In genomic region chr17:6492892-6493674, GRCh38 we compare ENCODE assay signal across 21 cellular contexts. TPM values are rescaled to one million over a fixed set of nuclear protein-coding genes. Genes with fewer than 3 reads are reported as not detected.
DNase-seq lines count a peak whose midpoint lies in the region; ATAC-seq, FAIRE-seq and TF ChIP-seq lines count a peak whose summit lies in the region.
"Had no signal": no experiment of that assay in that cellular context is flagged by ENCODE, and none has a peak within 500 bp of the region (broad histone marks: within the 10 kb centered on the region; RNA-seq: fewer than 3 reads in every experiment).

No MANE protein-coding gene starts in this region.

- no peaks in the 10 kb centered on the region for H3K9me3 ChIP-seq in kidney (ENCODE audit: control insufficient read depth in 1 of 2, low read length in 2 of 2)
- H3K9me3 ChIP-seq in upper lobe of right lung: no peaks in the 10 kb centered on the region
- H3K9me3 ChIP-seq: gastrocnemius medialis, uterus had no signal

- H3K27me3 ChIP-seq in upper lobe of right lung: no peaks in the 10 kb centered on the region
- H3K27me3 ChIP-seq: uterus had no signal

- H3K27ac ChIP-seq in kidney (ENCODE audit: low read depth in 2 of 2, low read length in 2 of 2) (peak overlapping the region in 1 of 2 donors; percentile 63), upper lobe of right lung (no peak overlapping the region)
- H3K27ac ChIP-seq: gastrocnemius medialis, uterus had no signal

- no peak for DNase-seq in activated T-cell treated with anti-CD3 and anti-CD28 coated beads, Interleukin-2, amount 50 U/mL, for 72 hours
- DNase-seq in activated T-cell treated with anti-CD3 and anti-CD28 coated beads, Interleukin-2, amount 50 U/mL, for 4 hours: no peak
- DNase-seq in SK-MEL-5 (ENCODE audit: low read depth, low spot score) (peak; percentile 21), kidney (peak; percentile 12), upper lobe of right lung (peak; percentile 30), mucosa of gallbladder (ENCODE audit: low spot score) (no peak), dedifferentiated amniotic fluid mesenchymal stem cell (ENCODE audit: extremely low spot score) (no peak), HUDEP-2 (lab: John Stamatoyannopoulos, UW; ENCODE audit: unreplicated experiment in 76 of 76) (no peak)
- DNase-seq: activated CD4-positive, alpha-beta memory T cell treated with anti-CD3 and anti-CD28 coated beads for 36 hours; CD8-positive, alpha-beta memory T cell; immature natural killer cell; mesenchymal stem cell; NCI-H187 treated with DMSO at 0.1 percent for 48 hours; NCI-H524 treated with DMSO at 0.1 percent for 48 hours; PC-3; stimulated activated naive CD8-positive, alpha-beta T cell treated with anti-CD3 and anti-CD28 coated beads, Interleukin-15, amount 100 ng/mL, for 72 hours had no signal

- no peaks in the 10 kb centered on the region for H3K36me3 ChIP-seq in kidney (ENCODE audit: control insufficient read depth in 1 of 2, insufficient read depth in 2 of 2, low read length in 2 of 2)
- H3K36me3 ChIP-seq in upper lobe of right lung: no peaks in the 10 kb centered on the region
- H3K36me3 ChIP-seq: gastrocnemius medialis, uterus had no signal

- H3K36me3 Mint-ChIP-seq in activated T-cell treated with anti-CD3 and anti-CD28 coated beads, Interleukin-2, amount 50 U/mL, for 72 hours (ENCODE audit: insufficient read depth in 2 of 2): no peaks in the 10 kb centered on the region
- H3K36me3 Mint-ChIP-seq in activated T-cell treated with anti-CD3 and anti-CD28 coated beads, Interleukin-2, amount 50 U/mL, for 4 hours (ENCODE audit: insufficient read depth): no peaks in the 10 kb centered on the region
- H3K36me3 Mint-ChIP-seq: activated CD4-positive, alpha-beta memory T cell treated with anti-CD3 and anti-CD28 coated beads for 36 hours; CD8-positive, alpha-beta memory T cell; immature natural killer cell had no signal

- no peak overlapping the region for H3K4me3 Mint-ChIP-seq in activated T-cell treated with anti-CD3 and anti-CD28 coated beads, Interleukin-2, amount 50 U/mL, for 72 hours
- H3K4me3 Mint-ChIP-seq in activated T-cell treated with anti-CD3 and anti-CD28 coated beads, Interleukin-2, amount 50 U/mL, for 4 hours: no peak overlapping the region
- H3K4me3 Mint-ChIP-seq: activated CD4-positive, alpha-beta memory T cell treated with anti-CD3 and anti-CD28 coated beads for 36 hours; CD8-positive, alpha-beta memory T cell; immature natural killer cell; stimulated activated naive CD8-positive, alpha-beta T cell treated with anti-CD3 and anti-CD28 coated beads, Interleukin-15, amount 100 ng/mL, for 72 hours had no signal

- intact Hi-C loops in kidney (cut with DNase I) (no loop called here), upper lobe of right lung (cut with DNase I) (no loop called here)

- no peak overlapping the region for H3K9ac ChIP-seq in kidney (ENCODE audit: low read length in 2 of 2)

- no peak overlapping the region for H3K27ac Mint-ChIP-seq in activated T-cell treated with anti-CD3 and anti-CD28 coated beads, Interleukin-2, amount 50 U/mL, for 72 hours
- H3K27ac Mint-ChIP-seq: activated CD4-positive, alpha-beta memory T cell treated with anti-CD3 and anti-CD28 coated beads for 36 hours; stimulated activated naive CD8-positive, alpha-beta T cell treated with anti-CD3 and anti-CD28 coated beads, Interleukin-15, amount 100 ng/mL, for 72 hours had no signal

- H3K4me3 ChIP-seq in kidney (ENCODE audit: low read length in 2 of 2) (no peak overlapping the region), upper lobe of right lung (no peak overlapping the region)
- H3K4me3 ChIP-seq: gastrocnemius medialis, uterus had no signal

- H3K4me1 Mint-ChIP-seq in activated T-cell treated with anti-CD3 and anti-CD28 coated beads, Interleukin-2, amount 50 U/mL, for 72 hours (ENCODE audit: low read depth): peaks cover 20% of the 10 kb centered on the region
- peaks cover 15% of the 10 kb centered on the region for H3K4me1 Mint-ChIP-seq in activated T-cell treated with anti-CD3 and anti-CD28 coated beads, Interleukin-2, amount 50 U/mL, for 4 hours (ENCODE audit: low read depth)

- TF ChIP-seq CTCF in kidney (IDR thresholded peaks at IDR 0.05; ENCODE audit: borderline replicate concordance, extremely low read depth, insufficient read depth) (no peak), upper lobe of right lung (IDR thresholded peaks at IDR 0.05) (no peak)

- H3K9me3 Mint-ChIP-seq in activated T-cell treated with anti-CD3 and anti-CD28 coated beads, Interleukin-2, amount 50 U/mL, for 72 hours: no peaks in the 10 kb centered on the region
- H3K9me3 Mint-ChIP-seq in activated T-cell treated with anti-CD3 and anti-CD28 coated beads, Interleukin-2, amount 50 U/mL, for 4 hours: no peaks in the 10 kb centered on the region
- H3K9me3 Mint-ChIP-seq: activated CD4-positive, alpha-beta memory T cell treated with anti-CD3 and anti-CD28 coated beads for 36 hours; CD8-positive, alpha-beta memory T cell; immature natural killer cell; stimulated activated naive CD8-positive, alpha-beta T cell treated with anti-CD3 and anti-CD28 coated beads, Interleukin-15, amount 100 ng/mL, for 72 hours had no signal

- in situ Hi-C loops in SK-MEL-5 (cut with HindIII; ENCODE audit: low pct_unique_long_range_greater_than_20kb, low sequenced_read_pairs): no loop called here

- H3K4me1 ChIP-seq in kidney (ENCODE audit: control insufficient read depth in 1 of 2, insufficient read depth in 1 of 2, low read depth in 1 of 2, low read length in 2 of 2): peaks cover 4 to 35% of the 10 kb centered on the region in 2 donors
- H3K4me1 ChIP-seq in upper lobe of right lung: peaks cover 2% of the 10 kb centered on the region
- H3K4me1 ChIP-seq: uterus had no signal

- FAIRE-seq in kidney (lab: Jason Lieb, UNC): no peak
- FAIRE-seq: H54, HTR-8/SVneo had no signal

- no peaks in the 10 kb centered on the region for H3K27me3 Mint-ChIP-seq in activated T-cell treated with anti-CD3 and anti-CD28 coated beads, Interleukin-2, amount 50 U/mL, for 72 hours (ENCODE audit: low read depth)
- H3K27me3 Mint-ChIP-seq in activated T-cell treated with anti-CD3 and anti-CD28 coated beads, Interleukin-2, amount 50 U/mL, for 4 hours (ENCODE audit: low read depth): peaks cover 11% of the 10 kb centered on the region
- H3K27me3 Mint-ChIP-seq: stimulated activated naive CD8-positive, alpha-beta T cell treated with anti-CD3 and anti-CD28 coated beads, Interleukin-15, amount 100 ng/mL, for 72 hours had no signal

- peak; percentile 34 to 35 for ATAC-seq in activated T-cell treated with anti-CD3 and anti-CD28 coated beads, Interleukin-2, amount 50 U/mL, for 72 hours (replicated peaks in 1 of 2)
- no peak for ATAC-seq in activated T-cell treated with anti-CD3 and anti-CD28 coated beads, Interleukin-2, amount 50 U/mL, for 4 hours
- ATAC-seq in upper lobe of right lung: no peak
- ATAC-seq: gastrocnemius medialis; PC-3; stimulated activated naive CD8-positive, alpha-beta T cell treated with anti-CD3 and anti-CD28 coated beads, Interleukin-15, amount 100 ng/mL, for 72 hours had no signal

RNA-seq across cellular contexts. Expression of gene PIMREG, which starts 48.8 kb away (rescaled TPM):
- 1 to 10 TPM; 6.6 to 7.3 TPM for total RNA-seq in activated T-cell treated with anti-CD3 and anti-CD28 coated beads, Interleukin-2, amount 50 U/mL, for 72 hours
- total RNA-seq in activated T-cell treated with anti-CD3 and anti-CD28 coated beads, Interleukin-2, amount 50 U/mL, for 4 hours: 1 to 10 TPM in 2 of 3 donors, under 1 TPM in 1; 0.82 to 1.9 (median 1.7) TPM
- total RNA-seq in SK-MEL-5 (2014; rRNA removed; shearing (Covaris generic)): 23.2 and 24.6 TPM in 2 replicates
- 30.4 and 37.0 TPM in 2 replicates for polyA plus RNA-seq in SK-MEL-5 (2015; cell fraction: cytosol; rRNA removed)
- polyA plus RNA-seq in SK-MEL-5 (2015; cell fraction: nucleus; rRNA removed): 13.8 and 20.1 TPM in 2 replicates
- total RNA-seq in kidney (1.7 TPM), upper lobe of right lung (0.26 TPM), mucosa of gallbladder (1.4 TPM)
- polyA plus RNA-seq in kidney (ENCODE audit: insufficient read depth, low read depth, low replicate concordance): not detected
- polyA plus RNA-seq: CD8-positive, alpha-beta memory T cell had no signal

RNA-seq across cellular contexts. Expression of gene AIPL1, which starts 58.2 kb away (rescaled TPM):
- total RNA-seq in activated T-cell treated with anti-CD3 and anti-CD28 coated beads, Interleukin-2, amount 50 U/mL, for 72 hours: not detected
- total RNA-seq in activated T-cell treated with anti-CD3 and anti-CD28 coated beads, Interleukin-2, amount 50 U/mL, for 4 hours: not detected
- total RNA-seq in SK-MEL-5 (2014; rRNA removed; shearing (Covaris generic)): not detected in 2 replicates
- not detected in 2 replicates for polyA plus RNA-seq in SK-MEL-5 (2015; cell fraction: cytosol; rRNA removed)
- not detected in 2 replicates for polyA plus RNA-seq in SK-MEL-5 (2015; cell fraction: nucleus; rRNA removed)
- total RNA-seq in kidney (not detected), upper lobe of right lung (not detected), mucosa of gallbladder (not detected)
- not detected for polyA plus RNA-seq in kidney (ENCODE audit: insufficient read depth, low read depth, low replicate concordance)
- total RNA-seq: activated CD4-positive, alpha-beta memory T cell treated with anti-CD3 and anti-CD28 coated beads for 36 hours; CD8-positive, alpha-beta memory T cell; gastrocnemius medialis; PC-3; uterus had no signal
- polyA plus RNA-seq: CD8-positive, alpha-beta memory T cell; immature natural killer cell; neural cell had no signal

Comparison
In these comparisons a context has a peak if more than half of its experiments do, and no peak if none do; other contexts are left out.
1. ATAC-seq: peak in activated T-cell treated with anti-CD3 and anti-CD28 coated beads, Interleukin-2, amount 50 U/mL, for 72 hours (2 of 2); none in activated T-cell treated with anti-CD3 and anti-CD28 coated beads, Interleukin-2, amount 50 U/mL, for 4 hours (0 of 2) and upper lobe of right lung (single experiment).
2. DNase-seq: peak in SK-MEL-5 (single experiment), kidney (single experiment) and upper lobe of right lung (single experiment); none in activated T-cell treated with anti-CD3 and anti-CD28 coated beads, Interleukin-2, amount 50 U/mL, for 72 hours (0 of 2), activated T-cell treated with anti-CD3 and anti-CD28 coated beads, Interleukin-2, amount 50 U/mL, for 4 hours (single experiment), mucosa of gallbladder (single experiment), dedifferentiated amniotic fluid mesenchymal stem cell (single experiment) and HUDEP-2 (0 of 76).